Comparison of ENCODE assay signal across 8 cellular contexts in genomic region chr12:109804820-109805761, GRCh38. TPM values are rescaled to one million over a fixed set of nuclear protein-coding genes. Genes with fewer than 3 reads are reported as not detected.
DNase-seq lines count a peak whose midpoint lies in the region; ATAC-seq and TF ChIP-seq lines count a peak whose summit lies in the region.

No MANE protein-coding gene starts in this region.

- no peak overlapping the region for H3K27ac ChIP-seq in HCT116 (ENCODE audit: low read depth, low read length)
- H3K27ac ChIP-seq in PC-9 = no peak overlapping the region
- no peak overlapping the region for H3K27ac ChIP-seq in testis

- H3K27me3 Mint-ChIP-seq in activated T-helper 2 cell treated with anti-CD3 and anti-CD28 coated beads, Interferon-gamma antibody, Interleukin-2, Interleukin-4, amounts not matched to agents 10 μg/mL and 5 μg/mL and 100 μg/mL, durations not matched to agents 14 hours and 24 hours and 36 hours (ENCODE audit: low read depth) = no peaks in the 10 kb centered on the region

- H3K27me3 ChIP-seq in HCT116 (ENCODE audit: insufficient read depth, low read length) (no peaks in the 10 kb centered on the region), PC-9 (ENCODE audit: insufficient read depth, low read depth) (no peaks in the 10 kb centered on the region), testis (no peaks in the 10 kb centered on the region)

- TF ChIP-seq CTCF in HCT116 (IDR thresholded peaks at IDR 0.05 in 2 of 3, conservative IDR thresholded peaks at IDR 0.05 in 1 of 3; ENCODE audit: borderline replicate concordance in 1 of 3, insufficient read depth in 1 of 3, low read depth in 2 of 3, low read length in 2 of 3) (peak; percentile 94 to 98 (median 96)), PC-9 (conservative IDR thresholded peaks at IDR 0.05) (peak; percentile 98), testis (IDR thresholded peaks at IDR 0.05) (peak; percentile 85 to 98 (median 88))

- H3F3A ChIP-seq in PC-9 (ENCODE audit: insufficient read depth, low read depth) = no peaks in the 10 kb centered on the region

- H3K4me1 Mint-ChIP-seq in activated T-helper 2 cell treated with anti-CD3 and anti-CD28 coated beads, Interferon-gamma antibody, Interleukin-2, Interleukin-4, amounts not matched to agents 10 μg/mL and 5 μg/mL and 100 μg/mL, durations not matched to agents 14 hours and 24 hours and 36 hours (ENCODE audit: low read depth) = no peaks in the 10 kb centered on the region

- H3K36me3 ChIP-seq in HCT116 (ENCODE audit: control insufficient read depth in 1 of 2, insufficient read depth in 2 of 2, low read length in 2 of 2) = no peaks in the 10 kb centered on the region
- no peaks in the 10 kb centered on the region for H3K36me3 ChIP-seq in PC-9 (ENCODE audit: low read depth)
- no peaks in the 10 kb centered on the region for H3K36me3 ChIP-seq in testis (ENCODE audit: low read depth, missing control alignments)

- no peak overlapping the region for H3K4me3 ChIP-seq in HCT116 (replicated peaks in 1 of 2; ENCODE audit: low read depth in 1 of 2, low read length in 2 of 2)
- no peak overlapping the region for H3K4me3 ChIP-seq in PC-9
- H3K4me3 ChIP-seq in testis = no peak overlapping the region

- peak overlapping the region; percentile 66 for H2AFZ ChIP-seq in HCT116 (ENCODE audit: low read depth, low read length, poor library complexity, severe bottlenecking)
- no peak overlapping the region for H2AFZ ChIP-seq in PC-9

- H3K4me2 ChIP-seq in HCT116 (ENCODE audit: low read length) = no peak overlapping the region
- no peak overlapping the region for H3K4me2 ChIP-seq in PC-9

- H3K79me2 ChIP-seq in HCT116 (ENCODE audit: insufficient read depth, low read length) = no peaks in the 10 kb centered on the region
- H3K79me2 ChIP-seq in PC-9 (ENCODE audit: low read depth) = no peaks in the 10 kb centered on the region

- H3K4me1 ChIP-seq in HCT116 (ENCODE audit: control insufficient read depth in 1 of 2, insufficient read depth in 2 of 2, low read length in 2 of 2) (no peaks in the 10 kb centered on the region), PC-9 (replicated peaks; ENCODE audit: insufficient read depth) (no peaks in the 10 kb centered on the region), testis (no peaks in the 10 kb centered on the region)

- no peaks in the 10 kb centered on the region for H3K9me3 Mint-ChIP-seq in activated T-helper 2 cell treated with anti-CD3 and anti-CD28 coated beads, Interferon-gamma antibody, Interleukin-2, Interleukin-4, amounts not matched to agents 10 μg/mL and 5 μg/mL and 100 μg/mL, durations not matched to agents 14 hours and 24 hours and 36 hours

- POLR2A ChIA-PET in HCT116 (lab: Charles Lee) = no interaction called here
- POLR2A ChIA-PET in PC-9 (lab: Charles Lee; ENCODE audit: unreplicated experiment) = interaction anchor here (0.6 kb wide), 1 partner anchor 194 kb away, joined by 3 read pairs; no protein-coding TSS in a partner anchor

- TF ChIP-seq RAD21 in HCT116 (IDR thresholded peaks at IDR 0.05; ENCODE audit: low read depth) = peak; percentile 92

- no peak for TF ChIP-seq POLR2A in HCT116 (IDR thresholded peaks at IDR 0.05; ENCODE audit: borderline replicate concordance, extremely low read depth, insufficient read depth, insufficient read length)
- TF ChIP-seq POLR2A in testis (IDR thresholded peaks at IDR 0.05) = no peak

- RAD21 ChIA-PET in HCT116 (lab: Charles Lee; ENCODE audit: low non-redundant PET in 1 of 2, low total read pairs in 2 of 2, uncharacterized antibody in 2 of 2, unreplicated experiment in 2 of 2) = no interaction called here

- peak; percentile 95 for ATAC-seq in HCT116

- intact Hi-C loops in HCT116 (cut with micrococcal nuclease) = loop anchor here (1.0 to 2.0 kb wide), 2 partner anchors 40 to 76 kb away; partner anchors contain the start of gene GLTP
- intact Hi-C loops in PC-9 (cut with micrococcal nuclease; ENCODE audit: unreplicated experiment) = loop anchor here (1.0 kb wide), 2 partner anchors 40 to 75 kb away; partner anchors contain the start of gene GLTP
- intact Hi-C loops in activated T-helper 2 cell treated with anti-CD3 and anti-CD28 coated beads, Interferon-gamma antibody, Interleukin-2, Interleukin-4, amounts not matched to agents 10 μg/mL and 5 μg/mL and 100 μg/mL, durations not matched to agents 14 hours and 24 hours and 36 hours (cut with micrococcal nuclease) = loop anchor here (1.0 kb wide), 2 partner anchors 40 to 75 kb away; partner anchors contain the start of gene GLTP
- intact Hi-C loops in testis (cut with DNase I; ENCODE audit: low total_unique reads) = loop anchor here (10.0 kb wide), 1 partner anchor 70 kb away; no protein-coding TSS in a partner anchor

- DNase-seq in C1 segment of cervical spinal cord (lab: John Stamatoyannopoulos, UW) = peak in 12 of 14 donors; percentile 5 to 66 (median 30)
- DNase-seq in HCT116 (ENCODE audit: low read depth, low spot score) = peak; percentile 15
- peak; percentile 48 to 59 for DNase-seq in PC-9
- peak; percentile 48 for DNase-seq in activated T-helper 2 cell treated with anti-CD3 and anti-CD28 coated beads, Interferon-gamma antibody, Interleukin-2, Interleukin-4, amounts not matched to agents 10 μg/mL and 5 μg/mL and 100 μg/mL, durations not matched to agents 14 hours and 24 hours and 36 hours (ENCODE audit: low spot score)
- DNase-seq in foreskin melanocyte = peak; percentile 29
- DNase-seq in occipital lobe (lab: John Stamatoyannopoulos, UW) = peak; percentile 9
- peak; percentile 70 for DNase-seq in testis
- DNase-seq in amniotic stem cell (lab: John Stamatoyannopoulos, UW) = no peak

- no TSS peak for BruUV-seq in HCT116 (replicated peaks; lab: Mats Ljungman, UMichigan)
- no TSS peak for BruUV-seq in PC-9 (replicated peaks; lab: Mats Ljungman, UMichigan)

- no peak overlapping the region for H3K9ac ChIP-seq in HCT116 (ENCODE audit: low read length)

- H3K4me3 Mint-ChIP-seq in activated T-helper 2 cell treated with anti-CD3 and anti-CD28 coated beads, Interferon-gamma antibody, Interleukin-2, Interleukin-4, amounts not matched to agents 10 μg/mL and 5 μg/mL and 100 μg/mL, durations not matched to agents 14 hours and 24 hours and 36 hours (ENCODE audit: low read depth) = no peak overlapping the region

- CTCF ChIA-PET in HCT116 (lab: Charles Lee) (interaction anchor here (1.1 to 2.4 kb wide), 3 partner anchors 40 to 795 kb away, joined by 3 to 19 read pairs (median 10); no protein-coding TSS in a partner anchor), PC-9 (lab: Charles Lee) (interaction anchor here (2.8 kb wide), 1 partner anchor 40 kb away, joined by 23 read pairs; no protein-coding TSS in a partner anchor)

- H3K9me3 ChIP-seq in HCT116 (ENCODE audit: control insufficient read depth in 1 of 2, insufficient read depth in 1 of 2, low read depth in 1 of 2, low read length in 2 of 2) = no peaks in the 10 kb centered on the region
- H3K9me3 ChIP-seq in PC-9 (ENCODE audit: insufficient read depth, low read depth) = no peaks in the 10 kb centered on the region
- H3K9me3 ChIP-seq in testis = no peaks in the 10 kb centered on the region

- WGBS in testis, 2 donors = 46 to 58% methylated on average over 11 to 12 of the region's 12 CpGs

- no peak overlapping the region for H3K27ac Mint-ChIP-seq in activated T-helper 2 cell treated with anti-CD3 and anti-CD28 coated beads, Interferon-gamma antibody, Interleukin-2, Interleukin-4, amounts not matched to agents 10 μg/mL and 5 μg/mL and 100 μg/mL, durations not matched to agents 14 hours and 24 hours and 36 hours

- no peaks in the 10 kb centered on the region for H4K20me1 ChIP-seq in HCT116 (ENCODE audit: insufficient read depth)
- H4K20me1 ChIP-seq in PC-9 (ENCODE audit: insufficient read depth) = no peaks in the 10 kb centered on the region

- no peaks in the 10 kb centered on the region for H3K36me3 Mint-ChIP-seq in activated T-helper 2 cell treated with anti-CD3 and anti-CD28 coated beads, Interferon-gamma antibody, Interleukin-2, Interleukin-4, amounts not matched to agents 10 μg/mL and 5 μg/mL and 100 μg/mL, durations not matched to agents 14 hours and 24 hours and 36 hours (ENCODE audit: low read depth)

- H3K9me2 ChIP-seq in HCT116 (ENCODE audit: insufficient read depth) (no peaks in the 10 kb centered on the region), PC-9 (ENCODE audit: insufficient read depth) (no peaks in the 10 kb centered on the region)

TF ChIP-seq in HCT116, 20 proteins besides CTCF, POLR2A, EP300 and RAD21 (continues in another document):
- TF ChIP-seq EZH2phosphoT487 (IDR thresholded peaks at IDR 0.05; ENCODE audit: borderline replicate concordance) = no peak
- TF ChIP-seq ELF1 (IDR thresholded peaks at IDR 0.05; ENCODE audit: borderline replicate concordance, low read depth) = no peak
- no peak for TF ChIP-seq CBX3 (IDR thresholded peaks at IDR 0.05; ENCODE audit: low read depth)
- TF ChIP-seq MAX (IDR thresholded peaks at IDR 0.05) = no peak
- TF ChIP-seq YY1 (IDR thresholded peaks at IDR 0.05; ENCODE audit: extremely low read depth, insufficient replicate concordance, low read depth, low read length) = no peak
- TF ChIP-seq SP1 (IDR thresholded peaks at IDR 0.05; ENCODE audit: low read depth) = no peak
- no peak for TF ChIP-seq FOSL1 (IDR thresholded peaks at IDR 0.05; ENCODE audit: low read depth)

RNA-seq across cellular contexts. Expression of gene TRPV4, which starts 28.1 kb away (rescaled TPM):
- total RNA-seq in HCT116 (2021; ENCODE audit: unreplicated experiment) (0.54 TPM), PC-9 (2021) (3.1 and 3.2 TPM in 2 replicates), occipital lobe (not detected), testis (1 to 10 TPM; 1.3 to 3.0 TPM)
- 0.30 and 0.36 TPM in 2 replicates for polyA plus RNA-seq in HCT116 (2012)
- total RNA-seq in activated T-helper 2 cell treated with anti-CD3 and anti-CD28 coated beads, Interferon-gamma antibody, Interleukin-2, Interleukin-4, amounts not matched to agents 10 μg/mL and 5 μg/mL and 100 μg/mL, durations not matched to agents 14 hours and 24 hours and 36 hours = not detected in 2 replicates
- polyA plus RNA-seq in testis (ENCODE audit: insufficient read depth, low read depth, low replicate concordance) = 2.2 TPM
